ENCODE assay signal across 23 cellular contexts in the genomic region with DNA sequence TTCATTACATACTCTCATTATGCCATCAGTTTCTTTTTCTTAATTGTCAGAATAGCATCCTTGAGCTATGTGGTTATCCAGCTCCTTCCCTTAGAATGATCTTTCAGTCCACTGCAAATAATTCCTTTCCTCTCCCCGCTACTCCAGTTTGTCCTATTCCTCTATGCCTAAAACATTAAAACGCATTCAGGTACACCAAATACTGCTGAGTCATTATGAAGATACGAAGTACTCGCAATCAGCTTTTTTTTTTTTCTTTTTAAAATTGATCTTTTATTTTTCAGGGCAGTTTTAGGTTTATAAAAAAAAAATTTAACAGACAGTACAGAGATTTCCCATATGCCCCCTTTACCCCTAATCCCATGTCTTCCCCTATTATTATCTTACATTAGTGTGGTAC.
"Had no signal": no experiment of that assay in that cellular context is flagged by ENCODE, and none has a peak within 500 bp of the region (broad histone marks: within the 10 kb centered on the region; RNA-seq: fewer than 3 reads in every experiment).

No MANE protein-coding gene starts in this region.

- H3K27ac ChIP-seq: colonic mucosa, esophagus muscularis mucosa, foreskin keratinocyte, gastroesophageal sphincter, hepatocyte, prostate gland, skin epidermis, spleen, testis, tibial artery had no signal

- H2AFZ ChIP-seq: hepatocyte had no signal

- H3K4me3 ChIP-seq: colonic mucosa, esophagus muscularis mucosa, gastroesophageal sphincter, heart left ventricle, hepatocyte, prostate gland, skin epidermis, spleen, testis, tibial artery had no signal

- H3K4me2 ChIP-seq: hepatocyte had no signal

- FAIRE-seq: endothelial cell of umbilical vein, kidney had no signal

- H3K27me3 ChIP-seq: colonic mucosa, esophagus muscularis mucosa, foreskin keratinocyte, gastroesophageal sphincter, heart left ventricle, hepatocyte, spleen, testis, tibial artery had no signal

- H3K4me1 ChIP-seq: colonic mucosa, prostate gland, spleen, testis, tibial artery had no signal

- ATAC-seq: foreskin keratinocyte; gastroesophageal sphincter; left lobe of liver; naive thymus-derived CD4-positive, alpha-beta T cell; stimulated activated memory B cell treated with anti-CD40 and anti-IgM and Interleukin-4, amounts not matched to agents 10 μg/mL and 1 μg/mL and 100 μg/mL, for 72 hours; stimulated activated naive CD8-positive, alpha-beta T cell treated with anti-CD3 and anti-CD28 coated beads, Interleukin-15, Interleukin-2, amounts not matched to agents 100 U/mL and 50 U/mL, for 24 hours had no signal

- H3K36me3 ChIP-seq: colonic mucosa, esophagus muscularis mucosa, gastroesophageal sphincter, heart left ventricle, prostate gland, spleen, tibial artery had no signal

- H3K9me3 ChIP-seq: colonic mucosa, esophagus muscularis mucosa, gastroesophageal sphincter, heart left ventricle, prostate gland, spleen, testis, tibial artery had no signal

- DNase-seq: colonic mucosa; effector memory CD4-positive, alpha-beta T cell; foreskin keratinocyte; heart left ventricle; kidney; midbrain; naive thymus-derived CD4-positive, alpha-beta T cell; nucleus accumbens; right cardiac atrium; spleen; stimulated activated CD4-positive, alpha-beta T cell treated with anti-CD3 and anti-CD28 coated beads, Interleukin-4, amount 100 ng/mL, for 4 hours; stimulated activated naive CD8-positive, alpha-beta T cell treated with anti-CD3 and anti-CD28 coated beads, Interleukin-15, Interleukin-2, amounts not matched to agents 100 U/mL and 50 U/mL, for 24 hours; substantia nigra; testis; tibial artery had no signal

- H3K79me2 ChIP-seq: hepatocyte had no signal
